2 cellular contexts compared by ENCODE assay signal in genomic region chr4:64766565-64766964, GRCh38.
TF ChIP-seq lines count a peak whose summit lies in the region.

No MANE protein-coding gene starts in this region.

TF ChIP-seq in A549, 52 proteins besides CTCF, POLR2A, EP300 and RAD21 (continued from another document):
- TF ChIP-seq HMGXB4 (CRISPR knock-in tag; IDR thresholded peaks at IDR 0.05; ENCODE audit: borderline replicate concordance) (no peak), PBX3 (IDR thresholded peaks at IDR 0.05) (no peak), ZC3H11A (IDR thresholded peaks at IDR 0.05) (no peak), MAX (IDR thresholded peaks at IDR 0.05) (no peak), MAFK (IDR thresholded peaks at IDR 0.05; ENCODE audit: partially characterized antibody) (peak; percentile 27), HOXB5 (CRISPR knock-in tag; IDR thresholded peaks at IDR 0.05) (no peak), ATOH8 (CRISPR knock-in tag; IDR thresholded peaks at IDR 0.05; ENCODE audit: low read depth) (no peak)

TF ChIP-seq in K562, 482 proteins besides CTCF, POLR2A, EP300 and RAD21 (continued from another document):
- TF ChIP-seq ZNF518B (CRISPR knock-in tag; IDR thresholded peaks at IDR 0.05), result no peak
- no peak for TF ChIP-seq ZNF133 (CRISPR knock-in tag; IDR thresholded peaks at IDR 0.05)
- TF ChIP-seq CLOCK (CRISPR knock-in tag; IDR thresholded peaks at IDR 0.05; ENCODE audit: borderline replicate concordance), result no peak
- no peak for TF ChIP-seq KDM2B (CRISPR knock-in tag; IDR thresholded peaks at IDR 0.05)
- no peak for TF ChIP-seq ZNF780A (CRISPR knock-in tag; IDR thresholded peaks at IDR 0.05)
- TF ChIP-seq CBFB (CRISPR knock-in tag; IDR thresholded peaks at IDR 0.05), result no peak
- no peak for TF ChIP-seq MBD2 (IDR thresholded peaks at IDR 0.05; ENCODE audit: borderline replicate concordance, low read depth)
- no peak for TF ChIP-seq RUNX1 (IDR thresholded peaks at IDR 0.05; ENCODE audit: low read depth)
- TF ChIP-seq ZBTB7A (IDR thresholded peaks at IDR 0.05; ENCODE audit: borderline replicate concordance, control insufficient read depth, low read depth, low read length), result no peak
- 0 out of 2 replicates have a peak, but pooled peaks have one; percentile 6 for TF ChIP-seq MAFF (IDR thresholded peaks at IDR 0.05; ENCODE audit: low read length)
- no peak for TF ChIP-seq NFATC3 (IDR thresholded peaks at IDR 0.05)
- TF ChIP-seq CBFA2T3 (IDR thresholded peaks at IDR 0.05), result no peak
- no peak for TF ChIP-seq MTF1 (CRISPR knock-in tag; IDR thresholded peaks at IDR 0.05; ENCODE audit: borderline replicate concordance)
- TF ChIP-seq CREBBP (IDR thresholded peaks at IDR 0.05; ENCODE audit: low read depth, low read length), result no peak
- TF ChIP-seq KLF10 (CRISPR knock-in tag; IDR thresholded peaks at IDR 0.05), result no peak
- no peak for TF ChIP-seq POLR2B (IDR thresholded peaks at IDR 0.05; ENCODE audit: low read depth, partially characterized antibody)
- peak; percentile 48; the same call in 1 of the 2 replicates for TF ChIP-seq ZNF316 (IDR thresholded peaks at IDR 0.05)
- TF ChIP-seq ZBTB11 (CRISPR knock-in tag; IDR thresholded peaks at IDR 0.05), result no peak
- TF ChIP-seq C11orf30 (IDR thresholded peaks at IDR 0.05; ENCODE audit: low read depth), result peak; percentile 48; the same call in 1 of the 2 replicates
- no peak for TF ChIP-seq ZNF445 (CRISPR knock-in tag; IDR thresholded peaks at IDR 0.05; ENCODE audit: low read depth)
- TF ChIP-seq THAP12 (CRISPR knock-in tag; IDR thresholded peaks at IDR 0.05), result no peak
- TF ChIP-seq ZNF324 (CRISPR knock-in tag; IDR thresholded peaks at IDR 0.05), result no peak
- peak; percentile 34; the same call in 1 of the 2 replicates for TF ChIP-seq MAFG (tag; conservative IDR thresholded peaks at IDR 0.05)
- no peak for TF ChIP-seq HINFP (tag; conservative IDR thresholded peaks at IDR 0.05; ENCODE audit: low read depth)
- TF ChIP-seq ASH1L (IDR thresholded peaks at IDR 0.05; ENCODE audit: borderline replicate concordance, low read depth, partially characterized antibody), result no peak
- TF ChIP-seq JUN (IDR thresholded peaks at IDR 0.05; ENCODE audit: borderline replicate concordance, low read depth, low read length), result no peak
- no peak for TF ChIP-seq JUN (CRISPR knock-in tag; IDR thresholded peaks at IDR 0.05; ENCODE audit: borderline replicate concordance)
- TF ChIP-seq SIRT6 (IDR thresholded peaks at IDR 0.05; ENCODE audit: low read depth, low read length), result no peak
